Comparison of ENCODE assay signal across 26 cellular contexts in the genomic region with DNA sequence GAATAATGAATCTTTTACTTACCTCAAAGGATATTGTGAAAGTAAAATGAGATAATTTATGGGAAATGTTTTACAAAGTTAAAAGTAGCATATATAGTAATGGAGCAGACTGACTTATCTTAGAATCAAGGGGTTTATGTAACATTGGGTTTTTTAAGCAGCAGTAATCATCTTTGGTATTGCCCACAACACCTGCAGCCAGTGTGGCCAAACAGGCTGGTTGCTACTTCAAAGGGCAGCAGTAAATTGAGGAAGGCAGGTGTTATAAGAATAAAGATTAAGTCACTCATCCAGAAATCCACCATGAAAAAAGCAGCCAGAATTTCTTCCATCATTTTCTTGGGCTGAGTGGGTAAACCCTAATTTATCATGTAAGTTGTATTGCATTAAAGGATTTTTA. TPM values are rescaled to one million over a fixed set of nuclear protein-coding genes. Genes with fewer than 3 reads are reported as not detected.
DNase-seq lines count a peak whose midpoint lies in the region; ATAC-seq and TF ChIP-seq lines count a peak whose summit lies in the region.
"Had no signal": no experiment of that assay in that cellular context is flagged by ENCODE, and none has a peak within 500 bp of the region (broad histone marks: within the 10 kb centered on the region; RNA-seq: fewer than 3 reads in every experiment).

No MANE protein-coding gene starts in this region.

- peak overlapping the region; percentile 78 for H3K27ac ChIP-seq in OCI-LY1 (ENCODE audit: low read depth, low read length, poor library complexity, severe bottlenecking)
- H3K27ac ChIP-seq: 22Rv1, hepatocyte, left ventricle myocardium inferior, PC-9, upper lobe of right lung had no signal

- peak overlapping the region; percentile 66 for H3K4me2 ChIP-seq in OCI-LY1 (ENCODE audit: low read length)
- H3K4me2 ChIP-seq: hepatocyte, smooth muscle cell had no signal

- no peaks in the 10 kb centered on the region for H3K27me3 ChIP-seq in OCI-LY1 (ENCODE audit: insufficient read depth, low read length)
- H3K27me3 ChIP-seq: hepatocyte, upper lobe of right lung had no signal

- H3K36me3 ChIP-seq in OCI-LY1 (ENCODE audit: insufficient read depth, low read length): no peaks in the 10 kb centered on the region
- H3K36me3 ChIP-seq: upper lobe of right lung had no signal

- H3K27me3 Mint-ChIP-seq in activated naive CD4-positive, alpha-beta T cell treated with anti-CD3 and anti-CD28 coated beads, Interleukin-2, amount 50 U/mL, for 24 hours: no peaks in the 10 kb centered on the region
- H3K27me3 Mint-ChIP-seq in progenitor cell of endocrine pancreas: no peaks in the 10 kb centered on the region
- H3K27me3 Mint-ChIP-seq in CD14-positive monocyte (ENCODE audit: low read depth in 3 of 3): no peaks in the 10 kb centered on the region

- H3K79me2 ChIP-seq in OCI-LY1 (ENCODE audit: insufficient read depth, low read length): no peaks in the 10 kb centered on the region
- H3K79me2 ChIP-seq: hepatocyte had no signal

- H3K9ac ChIP-seq in OCI-LY1 (ENCODE audit: low read length): no peak overlapping the region

- intact Hi-C loops in CD14-positive monocyte (cut with micrococcal nuclease): loop anchor here in 1 of 2 donors (10.0 kb wide), 1 partner anchor 156 kb away; the partner anchor contains the start of genes DNAI4 and MIER1

- H4K20me1 ChIP-seq in OCI-LY1 (ENCODE audit: insufficient read depth, low read length): no peaks in the 10 kb centered on the region

- TF ChIP-seq CTCF in OCI-LY1 (IDR thresholded peaks at IDR 0.05; ENCODE audit: low read length) (no peak), progenitor cell of endocrine pancreas (IDR thresholded peaks at IDR 0.05; ENCODE audit: unreplicated experiment) (no peak), CD14-positive monocyte (IDR thresholded peaks at IDR 0.05) (no peak)

- no peaks in the 10 kb centered on the region for H3K9me2 ChIP-seq in OCI-LY1 (ENCODE audit: low read depth, low read length)

- peak overlapping the region; percentile 19 for H3K27ac Mint-ChIP-seq in activated naive CD4-positive, alpha-beta T cell treated with anti-CD3 and anti-CD28 coated beads, Interleukin-2, amount 50 U/mL, for 24 hours
- peak overlapping the region; percentile 18 for H3K27ac Mint-ChIP-seq in progenitor cell of endocrine pancreas
- no peak overlapping the region for H3K27ac Mint-ChIP-seq in CD14-positive monocyte
- H3K27ac Mint-ChIP-seq: H9, mesothelial cell of epicardium had no signal

- H3K9me3 Mint-ChIP-seq in activated naive CD4-positive, alpha-beta T cell treated with anti-CD3 and anti-CD28 coated beads, Interleukin-2, amount 50 U/mL, for 24 hours: no peaks in the 10 kb centered on the region
- H3K9me3 Mint-ChIP-seq in progenitor cell of endocrine pancreas (ENCODE audit: low read depth) (no peaks in the 10 kb centered on the region), CD14-positive monocyte (no peaks in the 10 kb centered on the region)
- H3K9me3 Mint-ChIP-seq: H9, mesothelial cell of epicardium had no signal

- H3F3A ChIP-seq in OCI-LY1 (ENCODE audit: insufficient read depth, low read length): no peaks in the 10 kb centered on the region

- H3K4me3 Mint-ChIP-seq in activated naive CD4-positive, alpha-beta T cell treated with anti-CD3 and anti-CD28 coated beads, Interleukin-2, amount 50 U/mL, for 24 hours: peak overlapping the region; percentile 30
- H3K4me3 Mint-ChIP-seq in progenitor cell of endocrine pancreas (ENCODE audit: low read depth) (no peak overlapping the region), CD14-positive monocyte (no peak overlapping the region)
- H3K4me3 Mint-ChIP-seq: H9, mesothelial cell of epicardium had no signal

- DNase-seq in NCI-H1105 treated with DMSO at 0.1 percent for 48 hours (lab: John Stamatoyannopoulos, UW) (peak; percentile 20), NCI-H1105 (lab: John Stamatoyannopoulos, UW) (no peak), progenitor cell of endocrine pancreas (ENCODE audit: low spot score, unreplicated experiment) (no peak), CD14-positive monocyte (ENCODE audit: low spot score) (no peak)
- no peak for DNase-seq in activated naive CD4-positive, alpha-beta T cell treated with Interleukin-2 at 50 U/mL for 16 hours
- DNase-seq: activated gamma-delta T cell; AML-193; EL; foreskin fibroblast; H9; left ventricle myocardium inferior; PC-9; SIG-M5; stimulated activated CD4-positive, alpha-beta T cell treated with anti-CD3 and anti-CD28 coated beads, Interleukin-4, amount 100 ng/mL, for 1 hour; upper lobe of right lung had no signal

- no peaks in the 10 kb centered on the region for H3K9me3 ChIP-seq in OCI-LY1 (ENCODE audit: low read length)
- H3K9me3 ChIP-seq: left ventricle myocardium inferior, upper lobe of right lung had no signal

- H3K4me1 Mint-ChIP-seq in activated naive CD4-positive, alpha-beta T cell treated with anti-CD3 and anti-CD28 coated beads, Interleukin-2, amount 50 U/mL, for 24 hours: peaks cover 40% of the 10 kb centered on the region
- H3K4me1 Mint-ChIP-seq in progenitor cell of endocrine pancreas (ENCODE audit: low read depth) (no peaks in the 10 kb centered on the region), CD14-positive monocyte (peaks cover 2% of the 10 kb centered on the region)
- H3K4me1 Mint-ChIP-seq: mesothelial cell of epicardium had no signal

- H3K4me3 ChIP-seq in OCI-LY1 (ENCODE audit: low read depth, low read length, poor library complexity, severe bottlenecking): peak overlapping the region; percentile 42
- H3K4me3 ChIP-seq: hepatocyte, left ventricle myocardium inferior, PC-9, smooth muscle cell, upper lobe of right lung had no signal

- H3K36me3 Mint-ChIP-seq in activated naive CD4-positive, alpha-beta T cell treated with anti-CD3 and anti-CD28 coated beads, Interleukin-2, amount 50 U/mL, for 24 hours: no peaks in the 10 kb centered on the region
- H3K36me3 Mint-ChIP-seq in progenitor cell of endocrine pancreas (ENCODE audit: insufficient read depth) (no peaks in the 10 kb centered on the region), CD14-positive monocyte (peaks cover 3 to 12% of the 10 kb centered on the region in 2 donors)
- H3K36me3 Mint-ChIP-seq: mesothelial cell of epicardium had no signal

- ATAC-seq in HG03135 (IDR thresholded peaks at IDR 0.05; ENCODE audit: unreplicated experiment): no peak
- ATAC-seq: upper lobe of right lung had no signal

- H2AFZ ChIP-seq in OCI-LY1 (ENCODE audit: low read length): no peak overlapping the region
- H2AFZ ChIP-seq: hepatocyte had no signal

- H3K4me1 ChIP-seq in OCI-LY1 (ENCODE audit: insufficient read depth, low read length, severe bottlenecking): peaks cover 37% of the 10 kb centered on the region
- H3K4me1 ChIP-seq: left ventricle myocardium inferior, upper lobe of right lung had no signal

RNA-seq across cellular contexts. Expression of gene DYNLT5, which starts 16.7 kb away (rescaled TPM):
- total RNA-seq in progenitor cell of endocrine pancreas: 0.60 TPM in 1 of 2 replicates, not detected in the other
- polyA plus RNA-seq in CD14-positive monocyte: under 1 TPM; 0.28 to 0.54 TPM
- total RNA-seq: epithelial cell of proximal tubule, HT-29, NCI-H460, PC-9 had no signal
- polyA plus RNA-seq: smooth muscle cell had no signal

RNA-seq across cellular contexts. Expression of gene INSL5, which starts 32.1 kb away (rescaled TPM):
- not detected in 2 replicates for total RNA-seq in progenitor cell of endocrine pancreas
- not detected for polyA plus RNA-seq in CD14-positive monocyte
- total RNA-seq: astrocyte, epithelial cell of proximal tubule, H9, HT-29, left ventricle myocardium inferior, mesothelial cell of epicardium, NCI-H460, PC-9, smooth muscle cell, upper lobe of right lung had no signal

Comparison
In these comparisons a context has a peak if more than half of its experiments do, and no peak if none do; other contexts are left out.
1. H3K27ac Mint-ChIP-seq: peak in activated naive CD4-positive, alpha-beta T cell treated with anti-CD3 and anti-CD28 coated beads, Interleukin-2, amount 50 U/mL, for 24 hours (single experiment) and progenitor cell of endocrine pancreas (single experiment); none in CD14-positive monocyte (0 of 7).